ENCODE assay signal across 8 cellular contexts in the genomic region with DNA sequence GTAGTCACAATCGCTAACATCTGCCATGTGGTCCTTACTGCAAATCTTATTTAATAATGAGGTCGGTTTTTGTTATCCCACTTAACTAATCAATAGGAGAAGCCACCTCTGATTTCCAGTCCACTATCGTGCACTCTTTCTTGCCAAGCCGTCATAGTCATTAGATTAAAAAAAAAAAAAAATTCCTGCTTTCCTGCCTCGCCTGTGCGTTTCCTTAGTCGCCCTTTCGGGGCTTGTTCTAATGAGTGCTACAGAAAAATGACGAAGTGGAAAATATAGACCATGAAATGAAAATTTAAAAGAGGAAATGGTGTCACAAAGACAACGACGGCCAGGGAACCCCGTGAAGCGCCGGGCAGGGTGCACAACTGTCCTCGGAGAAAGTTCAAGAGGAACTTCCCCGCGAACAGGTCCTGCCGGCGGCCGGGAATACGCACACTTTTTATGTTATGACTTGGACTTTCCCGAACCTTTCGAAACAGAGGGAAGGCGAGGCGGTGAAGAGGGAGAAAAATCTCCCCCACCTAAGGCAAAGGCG. TPM values are rescaled to one million over a fixed set of nuclear protein-coding genes. Genes with fewer than 3 reads are reported as not detected.
DNase-seq lines count a peak whose midpoint lies in the region; ATAC-seq and TF ChIP-seq lines count a peak whose summit lies in the region.

No MANE protein-coding gene starts in this region.

- H3K9me3 ChIP-seq in Loucy (ENCODE audit: insufficient read depth, low read depth, low read length) (no peaks in the 10 kb centered on the region), fibroblast of lung (ENCODE audit: control insufficient read depth, insufficient read depth, low read depth, low read length) (no peaks in the 10 kb centered on the region), neutrophil (no peaks in the 10 kb centered on the region)

- H3K79me2 ChIP-seq in Loucy (ENCODE audit: insufficient read depth, low read length) (peaks cover 14% of the 10 kb centered on the region; the same call in 1 of the 2 replicates), fibroblast of lung (ENCODE audit: control insufficient read depth, insufficient read depth, low read length) (peaks cover 32% of the 10 kb centered on the region)

- H3K4me3 Mint-ChIP-seq in activated CD8-positive, alpha-beta T cell treated with anti-CD3 and anti-CD28 coated beads, Interleukin-2, amount 10 ng/mL, durations not matched to agents 7 days and 5 days: peak overlapping the region; percentile 94

- H3K4me3 ChIP-seq in GM06990 (replicated peaks; ENCODE audit: low read depth, low read length) (peak overlapping the region; percentile 79), Loucy (ENCODE audit: low read length, poor library complexity, severe bottlenecking) (peak overlapping the region; percentile 83), fibroblast of lung (replicated peaks in 1 of 4; ENCODE audit: control extremely low read depth in 1 of 4, insufficient read depth in 1 of 4, low read depth in 3 of 4, low read length in 4 of 4) (peak overlapping the region; percentile 68 to 92 (median 77)), neutrophil (ENCODE audit: low read depth in 1 of 2, low read length in 1 of 2) (peak overlapping the region; percentile 83 to 98)

- H3K27ac Mint-ChIP-seq in activated CD8-positive, alpha-beta T cell treated with anti-CD3 and anti-CD28 coated beads, Interleukin-2, amount 10 ng/mL, durations not matched to agents 7 days and 5 days: peak overlapping the region; percentile 97

- peak overlapping the region; percentile 80 for H3K4me2 ChIP-seq in Loucy (ENCODE audit: low read depth, low read length, poor library complexity, severe bottlenecking)
- H3K4me2 ChIP-seq in fibroblast of lung (ENCODE audit: extremely low read depth, insufficient read depth, low read length): peak overlapping the region; percentile 96

- H3K4me1 Mint-ChIP-seq in activated CD8-positive, alpha-beta T cell treated with anti-CD3 and anti-CD28 coated beads, Interleukin-2, amount 10 ng/mL, durations not matched to agents 7 days and 5 days (ENCODE audit: low read depth): peaks cover 32% of the 10 kb centered on the region

- H3K27me3 Mint-ChIP-seq in activated CD8-positive, alpha-beta T cell treated with anti-CD3 and anti-CD28 coated beads, Interleukin-2, amount 10 ng/mL, durations not matched to agents 7 days and 5 days (ENCODE audit: low read depth): no peaks in the 10 kb centered on the region

- H2AFZ ChIP-seq in Loucy (ENCODE audit: low read length) (peak overlapping the region; percentile 89), fibroblast of lung (ENCODE audit: low read length) (peak overlapping the region; percentile 77)

- H3F3A ChIP-seq in Loucy (ENCODE audit: low read depth): no peaks in the 10 kb centered on the region

- H3K9me3 Mint-ChIP-seq in activated CD8-positive, alpha-beta T cell treated with anti-CD3 and anti-CD28 coated beads, Interleukin-2, amount 10 ng/mL, durations not matched to agents 7 days and 5 days (ENCODE audit: insufficient read depth): no peaks in the 10 kb centered on the region

- CTCF ChIA-PET in activated CD8-positive, alpha-beta T cell treated with anti-CD3 and anti-CD28 coated beads, Interleukin-2, amount 10 ng/mL, durations not matched to agents 7 days and 5 days (lab: Charles Lee): interaction anchor here (0.9 to 1.4 kb wide), 3 partner anchors 8 to 73 kb away, joined by 3 to 6 read pairs (median 3); a partner anchor contains a TSS

- ATAC-seq in GM21786 (IDR thresholded peaks at IDR 0.05; ENCODE audit: unreplicated experiment): peak; percentile 27
- peak; percentile 13 for ATAC-seq in activated CD8-positive, alpha-beta T cell treated with anti-CD3 and anti-CD28 coated beads, Interleukin-2, amount 10 ng/mL, durations not matched to agents 7 days and 5 days

- peak overlapping the region; percentile 82 for H3K9ac ChIP-seq in Loucy (ENCODE audit: low read depth, low read length, poor library complexity, severe bottlenecking)
- peak overlapping the region; percentile 66 for H3K9ac ChIP-seq in fibroblast of lung (ENCODE audit: insufficient read depth, low read length)

- peak; percentile 75 for DNase-seq in GM06990 (ENCODE audit: extremely low read depth, insufficient read length)
- peak; percentile 66 for DNase-seq in activated CD8-positive, alpha-beta T cell treated with anti-CD3 and anti-CD28 coated beads, Interleukin-2, amount 10 ng/mL, durations not matched to agents 7 days and 5 days
- peak; percentile 52 to 63 for DNase-seq in fibroblast of lung (ENCODE audit: low read depth in 2 of 2)
- no peak for DNase-seq in mesenteric fat pad (ENCODE audit: low spot score)
- DNase-seq in ecto neural progenitor cell (ENCODE audit: low spot score): no peak

- H3K36me3 Mint-ChIP-seq in activated CD8-positive, alpha-beta T cell treated with anti-CD3 and anti-CD28 coated beads, Interleukin-2, amount 10 ng/mL, durations not matched to agents 7 days and 5 days (ENCODE audit: low read depth): peaks cover 11% of the 10 kb centered on the region

- H3K9me2 ChIP-seq in Loucy (replicated peaks; ENCODE audit: low read depth, low read length): no peaks in the 10 kb centered on the region

- H3K36me3 ChIP-seq in GM06990 (ENCODE audit: control insufficient read depth, insufficient read depth, low read length) (no peaks in the 10 kb centered on the region), Loucy (ENCODE audit: insufficient read depth, low read length) (no peaks in the 10 kb centered on the region), fibroblast of lung (ENCODE audit: control insufficient read depth, insufficient read depth, low read length) (no peaks in the 10 kb centered on the region), neutrophil (no peaks in the 10 kb centered on the region)

- no peaks in the 10 kb centered on the region for H3K27me3 ChIP-seq in GM06990 (replicated peaks; ENCODE audit: control insufficient read depth, insufficient read depth, low read length)
- H3K27me3 ChIP-seq in Loucy (ENCODE audit: insufficient read depth, low read length, poor library complexity, severe bottlenecking): no peaks in the 10 kb centered on the region
- H3K27me3 ChIP-seq in fibroblast of lung (ENCODE audit: control insufficient read depth, insufficient read depth, low read length): no peaks in the 10 kb centered on the region
- no peaks in the 10 kb centered on the region for H3K27me3 ChIP-seq in neutrophil

- POLR2A ChIA-PET in activated CD8-positive, alpha-beta T cell treated with anti-CD3 and anti-CD28 coated beads, Interleukin-2, amount 10 ng/mL, durations not matched to agents 7 days and 5 days (lab: Charles Lee): interaction anchor here (0.8 to 3.4 kb wide), 5 partner anchors 9 to 73 kb away, joined by 3 to 37 read pairs (median 6); a partner anchor contains a TSS

- H3K27ac ChIP-seq in fibroblast of lung (ENCODE audit: insufficient read depth, low read length) (peak overlapping the region; percentile 91), neutrophil (peak overlapping the region; percentile 98)

- no peaks in the 10 kb centered on the region for H4K20me1 ChIP-seq in Loucy (ENCODE audit: insufficient read depth, low read length, poor library complexity, severe bottlenecking)
- H4K20me1 ChIP-seq in fibroblast of lung (ENCODE audit: control insufficient read depth, extremely low read depth, insufficient read depth, low read length): no peaks in the 10 kb centered on the region

- peaks cover 3% of the 10 kb centered on the region for H3K4me1 ChIP-seq in Loucy (ENCODE audit: insufficient read depth, low read length, poor library complexity, severe bottlenecking)
- peaks cover 9% of the 10 kb centered on the region for H3K4me1 ChIP-seq in fibroblast of lung (ENCODE audit: control insufficient read depth, extremely low read depth, insufficient read depth, low read length)
- H3K4me1 ChIP-seq in neutrophil (ENCODE audit: control insufficient read depth in 1 of 2, insufficient read depth in 1 of 2, low read depth in 1 of 2, low read length in 1 of 2): peaks cover 21 to 25% of the 10 kb centered on the region in 2 experiments

- TF ChIP-seq CTCF in GM06990 (IDR thresholded peaks at IDR 0.05; ENCODE audit: insufficient read depth, low read length, poor library complexity, severe bottlenecking) (no peak), Loucy (conservative IDR thresholded peaks at IDR 0.05; ENCODE audit: low read length) (no peak), fibroblast of lung (conservative IDR thresholded peaks at IDR 0.05 in 1 of 2, IDR thresholded peaks at IDR 0.05 in 1 of 2; ENCODE audit: low read depth in 1 of 2, low read length in 2 of 2) (no peak), neutrophil (IDR thresholded peaks at IDR 0.05) (no peak)

RNA-seq across cellular contexts. Expression of a gene that starts 0.3 kb away (rescaled TPM):
- total RNA-seq in activated CD8-positive, alpha-beta T cell treated with anti-CD3 and anti-CD28 coated beads, Interleukin-2, amount 10 ng/mL, durations not matched to agents 7 days and 5 days: 10 to 100 TPM; 43.4 to 46.3 TPM
- total RNA-seq in fibroblast of lung (77.8 and 78.3 TPM in 2 replicates), mesenteric fat pad (40.9 TPM)
- 32.2 and 32.8 TPM in 2 replicates for polyA plus RNA-seq in fibroblast of lung
- polyA plus RNA-seq in fibroblast of lung (2012): 33.9 and 34.5 TPM in 2 replicates
- 10.6 and 12.0 TPM in 2 replicates for polyA minus RNA-seq in fibroblast of lung (ENCODE audit: low replicate concordance)

Comparison
In these comparisons a context has a peak if more than half of its experiments do, and no peak if none do; other contexts are left out.
1. DNase-seq: peak in GM06990 (single experiment), activated CD8-positive, alpha-beta T cell treated with anti-CD3 and anti-CD28 coated beads, Interleukin-2, amount 10 ng/mL, durations not matched to agents 7 days and 5 days (single experiment) and fibroblast of lung (2 of 2); none in mesenteric fat pad (single experiment) and ecto neural progenitor cell (single experiment).
2. Peak in every context shown above with its lines, with median percentiles within 50 percentile points of each other: H3K4me3 ChIP-seq.